Comparison of ENCODE assay signal across 25 cellular contexts in genomic region chr15:34620814-34621213, GRCh38.
"Had no signal": no experiment of that assay in that cellular context is flagged by ENCODE, and none has a peak within 500 bp of the region (broad histone marks: within the 10 kb centered on the region; RNA-seq: fewer than 3 reads in every experiment).

No MANE protein-coding gene starts in this region.

- H3K4me3 ChIP-seq: breast epithelium, hepatocyte, left lung, mucosa of descending colon, smooth muscle cell, transverse colon, vagina had no signal

- H3K36me3 Mint-ChIP-seq: activated naive CD8-positive, alpha-beta T cell treated with anti-CD3 and anti-CD28 coated beads, Interleukin-2, amount 10 ng/mL, durations not matched to agents 7 days and 5 days; memory B cell; natural killer cell had no signal

- H3K27ac Mint-ChIP-seq: activated B cell treated with CpG ODN at 0.5 μM for 24 hours; activated CD4-positive, alpha-beta T cell treated with anti-CD3 and anti-CD28 coated beads, Interleukin-2, amount 10 ng/mL, durations not matched to agents 7 days and 5 days; activated naive CD8-positive, alpha-beta T cell treated with anti-CD3 and anti-CD28 coated beads, Interleukin-2, amount 10 ng/mL, durations not matched to agents 7 days and 5 days; endodermal cell; memory B cell; natural killer cell had no signal

- DNase-seq: activated B cell treated with CpG ODN at 0.5 μM for 24 hours; activated CD4-positive, alpha-beta T cell treated with anti-CD3 and anti-CD28 coated beads, Interleukin-2, amount 10 ng/mL, durations not matched to agents 7 days and 5 days; activated CD8-positive, alpha-beta memory T cell treated with anti-CD3 and anti-CD28 coated beads, Interleukin-2, amount 50 U/mL, for 48 hours; activated naive CD8-positive, alpha-beta T cell treated with anti-CD3 and anti-CD28 coated beads, Interleukin-2, amount 10 ng/mL, durations not matched to agents 7 days and 5 days; anterior cingulate cortex; cerebellar nuclear complex; endodermal cell; erythroblast; islet precursor cell; left lung; mucosa of descending colon; natural killer cell; retina; stimulated activated CD4-positive, alpha-beta T cell treated with anti-CD3 and anti-CD28 coated beads, Interleukin-4, amount 100 ng/mL, for 4 hours; stimulated activated CD8-positive, alpha-beta memory T cell treated with anti-CD3 and anti-CD28 coated beads, Interleukin-4, amount 100 ng/mL, for 48 hours; stimulated activated naive CD4-positive, alpha-beta T cell treated with Interleukin-2 at 50 U/mL for 16 hours; substantia nigra; T-helper 2 cell; transverse colon had no signal

- H3K36me3 ChIP-seq: breast epithelium, left lung, neutrophil, transverse colon, vagina had no signal

- H3K9me3 ChIP-seq: breast epithelium, left lung, mucosa of descending colon, neutrophil, transverse colon, vagina had no signal

- H3K4me1 Mint-ChIP-seq: activated B cell treated with CpG ODN at 0.5 μM for 24 hours, endodermal cell, natural killer cell had no signal

- H3K4me3 Mint-ChIP-seq: activated B cell treated with CpG ODN at 0.5 μM for 24 hours; activated CD4-positive, alpha-beta T cell treated with anti-CD3 and anti-CD28 coated beads, Interleukin-2, amount 10 ng/mL, durations not matched to agents 7 days and 5 days; activated naive CD8-positive, alpha-beta T cell treated with anti-CD3 and anti-CD28 coated beads, Interleukin-2, amount 10 ng/mL, durations not matched to agents 7 days and 5 days; endodermal cell; memory B cell; natural killer cell had no signal

- H3K79me2 ChIP-seq: hepatocyte had no signal

- H3K4me2 ChIP-seq: hepatocyte, smooth muscle cell had no signal

- H3K9me3 Mint-ChIP-seq: activated B cell treated with CpG ODN at 0.5 μM for 24 hours; activated CD4-positive, alpha-beta T cell treated with anti-CD3 and anti-CD28 coated beads, Interleukin-2, amount 10 ng/mL, durations not matched to agents 7 days and 5 days; activated naive CD8-positive, alpha-beta T cell treated with anti-CD3 and anti-CD28 coated beads, Interleukin-2, amount 10 ng/mL, durations not matched to agents 7 days and 5 days; endodermal cell; memory B cell; natural killer cell had no signal

- ATAC-seq: left lung, mucosa of descending colon, natural killer cell had no signal

- H3K27ac ChIP-seq: breast epithelium, hepatocyte, left lung, neutrophil, transverse colon, vagina had no signal

- H2AFZ ChIP-seq: hepatocyte had no signal

- H3K27me3 ChIP-seq: breast epithelium, left lung, transverse colon, vagina had no signal

- H3K4me1 ChIP-seq: breast epithelium, left lung, transverse colon, vagina had no signal
